ENCODE assay signal across 8 cellular contexts in genomic region chr19:3762501-3763459, GRCh38. TPM values are rescaled to one million over a fixed set of nuclear protein-coding genes. Genes with fewer than 3 reads are reported as not detected.
DNase-seq lines count a peak whose midpoint lies in the region; ATAC-seq and TF ChIP-seq lines count a peak whose summit lies in the region.

Gene MRPL54 (plus strand): TSS chr19:3762682. CDS start chr19:3762701, 19 bp downstream.

- H3K4me3 Mint-ChIP-seq in activated T-helper 2 cell treated with anti-CD3 and anti-CD28 coated beads, Interferon-gamma antibody, Interleukin-2, Interleukin-4, amounts not matched to agents 10 μg/mL and 5 μg/mL and 100 μg/mL, durations not matched to agents 14 hours and 24 hours and 36 hours (ENCODE audit: low read depth) = peak within 1 kb of the TSS; percentile 100
- H3K4me3 Mint-ChIP-seq in natural killer cell = peak within 1 kb of the TSS; percentile 96

- H3K9me3 Mint-ChIP-seq in activated T-helper 2 cell treated with anti-CD3 and anti-CD28 coated beads, Interferon-gamma antibody, Interleukin-2, Interleukin-4, amounts not matched to agents 10 μg/mL and 5 μg/mL and 100 μg/mL, durations not matched to agents 14 hours and 24 hours and 36 hours = no peaks in the 10 kb centered on the region
- no peaks in the 10 kb centered on the region for H3K9me3 Mint-ChIP-seq in natural killer cell

- no peaks in the 10 kb centered on the region for H3K27me3 Mint-ChIP-seq in activated T-helper 2 cell treated with anti-CD3 and anti-CD28 coated beads, Interferon-gamma antibody, Interleukin-2, Interleukin-4, amounts not matched to agents 10 μg/mL and 5 μg/mL and 100 μg/mL, durations not matched to agents 14 hours and 24 hours and 36 hours (ENCODE audit: low read depth)
- no peaks in the 10 kb centered on the region for H3K27me3 Mint-ChIP-seq in natural killer cell (ENCODE audit: low read depth in 2 of 2)

- no peaks in the 10 kb centered on the region for H3K27me3 ChIP-seq in RWPE2 (ENCODE audit: insufficient read depth, poor library complexity, severe bottlenecking)

- peaks cover 16% of the 10 kb centered on the region for H3K4me1 Mint-ChIP-seq in activated T-helper 2 cell treated with anti-CD3 and anti-CD28 coated beads, Interferon-gamma antibody, Interleukin-2, Interleukin-4, amounts not matched to agents 10 μg/mL and 5 μg/mL and 100 μg/mL, durations not matched to agents 14 hours and 24 hours and 36 hours (ENCODE audit: low read depth)
- H3K4me1 Mint-ChIP-seq in natural killer cell = peaks cover 27 to 34% of the 10 kb centered on the region in 2 donors

- H3K4me3 ChIP-seq in RWPE2 (ENCODE audit: severe bottlenecking) (peak within 1 kb of the TSS; percentile 88), fibroblast of mammary gland (ENCODE audit: control insufficient read depth, low read depth, low read length) (peak within 1 kb of the TSS; percentile 99)

- ATAC-seq in RWPE2 (ENCODE audit: low read depth) (peak; percentile 91), natural killer cell (peak; percentile 78 to 91 (median 82))

- no peaks in the 10 kb centered on the region for H3K9me3 ChIP-seq in RWPE2 (ENCODE audit: severe bottlenecking)

- H3K4me1 ChIP-seq in RWPE2 (ENCODE audit: insufficient read depth, poor library complexity, severe bottlenecking) = no peaks in the 10 kb centered on the region

- H3K27ac Mint-ChIP-seq in activated T-helper 2 cell treated with anti-CD3 and anti-CD28 coated beads, Interferon-gamma antibody, Interleukin-2, Interleukin-4, amounts not matched to agents 10 μg/mL and 5 μg/mL and 100 μg/mL, durations not matched to agents 14 hours and 24 hours and 36 hours = peak within 1 kb of the TSS; percentile 99
- H3K27ac Mint-ChIP-seq in natural killer cell = peak within 1 kb of the TSS; percentile 99 to 100

- H3K36me3 ChIP-seq in RWPE2 (ENCODE audit: low read depth) = peaks cover 18% of the 10 kb centered on the region

- H3K36me3 Mint-ChIP-seq in activated T-helper 2 cell treated with anti-CD3 and anti-CD28 coated beads, Interferon-gamma antibody, Interleukin-2, Interleukin-4, amounts not matched to agents 10 μg/mL and 5 μg/mL and 100 μg/mL, durations not matched to agents 14 hours and 24 hours and 36 hours (ENCODE audit: low read depth) = peaks cover 31% of the 10 kb centered on the region
- H3K36me3 Mint-ChIP-seq in natural killer cell = no peaks in the 10 kb centered on the region

- intact Hi-C loops in activated T-helper 2 cell treated with anti-CD3 and anti-CD28 coated beads, Interferon-gamma antibody, Interleukin-2, Interleukin-4, amounts not matched to agents 10 μg/mL and 5 μg/mL and 100 μg/mL, durations not matched to agents 14 hours and 24 hours and 36 hours (cut with micrococcal nuclease) = loop anchor here (2.0 to 10.0 kb wide), 4 partner anchors 50 to 575 kb away; partner anchors contain the start of genes ANKRD24, EEF2, NCLN and SIRT6
- intact Hi-C loops in natural killer cell (cut with micrococcal nuclease) = loop anchor here (1.0 to 2.0 kb wide), 3 partner anchors 50 to 728 kb away; no protein-coding TSS in a partner anchor

- DNase-seq in EH (ENCODE audit: low read depth) (peak; percentile 99), H4 (ENCODE audit: low spot score) (peak; percentile 98), LoVo (ENCODE audit: low spot score) (peak; percentile 99), RWPE2 (ENCODE audit: low spot score) (peak; percentile 96), fibroblast of mammary gland (ENCODE audit: low read depth) (peak; percentile 99), natural killer cell (peak; percentile 99)
- DNase-seq in activated T-helper 2 cell treated with anti-CD3 and anti-CD28 coated beads, Interferon-gamma antibody, Interleukin-2, Interleukin-4, amounts not matched to agents 10 μg/mL and 5 μg/mL and 100 μg/mL, durations not matched to agents 14 hours and 24 hours and 36 hours (ENCODE audit: low spot score) = peak; percentile 100
- DNase-seq in stimulated activated naive CD4-positive, alpha-beta T cell treated with Interleukin-2 at 50 U/mL for 16 hours (lab: John Stamatoyannopoulos, UW) = peak; percentile 97

- peak within 1 kb of the TSS; percentile 76 for H3K27ac ChIP-seq in RWPE2 (ENCODE audit: poor library complexity, severe bottlenecking)

- TF ChIP-seq CTCF in RWPE2 (IDR thresholded peaks at IDR 0.05; ENCODE audit: poor library complexity, severe bottlenecking) (no peak), fibroblast of mammary gland (conservative IDR thresholded peaks at IDR 0.05; ENCODE audit: control insufficient read depth, insufficient read depth, low read depth, low read length) (no peak), natural killer cell (IDR thresholded peaks at IDR 0.05) (no peak)

RNA-seq across cellular contexts. Expression of gene MRPL54, which starts in this region (rescaled TPM):
- total RNA-seq in H4 (2014; rRNA removed; shearing (Covaris generic)) = 74.4 and 75.7 TPM in 2 replicates
- total RNA-seq in activated T-helper 2 cell treated with anti-CD3 and anti-CD28 coated beads, Interferon-gamma antibody, Interleukin-2, Interleukin-4, amounts not matched to agents 10 μg/mL and 5 μg/mL and 100 μg/mL, durations not matched to agents 14 hours and 24 hours and 36 hours = 98.0 and 99.6 TPM in 2 replicates
- total RNA-seq in natural killer cell = 10 to 100 TPM; 54.1 to 60.5 (median 55.5) TPM

Comparison
In these comparisons a context has a peak if more than half of its experiments do, and no peak if none do; other contexts are left out.
1. Peak in every context shown above with its lines: DNase-seq, ATAC-seq, H3K4me3 ChIP-seq and H3K27ac ChIP-seq.